ENCODE assay signal across 13 cellular contexts in genomic region chr4:186736466-186736865, GRCh38. TPM values are rescaled to one million over a fixed set of nuclear protein-coding genes. Genes with fewer than 3 reads are reported as not detected.
"Had no signal": no experiment of that assay in that cellular context is flagged by ENCODE, and none has a peak within 500 bp of the region (broad histone marks: within the 10 kb centered on the region; RNA-seq: fewer than 3 reads in every experiment).

No MANE protein-coding gene starts in this region.

- H3K27ac Mint-ChIP-seq: dendritic cell treated with granulocyte-macrophage colony-stimulating factor and Interleukin-4, amounts not matched to agents 40 ng/mL and 50 ng/mL, for 4 days; effector memory CD8-positive, alpha-beta T cell; mesothelial cell of epicardium; natural killer cell had no signal

- H3K27ac ChIP-seq: hepatocyte, right atrium auricular region, sigmoid colon, skin epidermis had no signal

- H3K4me3 Mint-ChIP-seq: dendritic cell treated with granulocyte-macrophage colony-stimulating factor and Interleukin-4, amounts not matched to agents 40 ng/mL and 50 ng/mL, for 4 days; effector memory CD8-positive, alpha-beta T cell; mesothelial cell of epicardium; natural killer cell; neural crest cell had no signal

- H3K27me3 Mint-ChIP-seq: dendritic cell treated with granulocyte-macrophage colony-stimulating factor and Interleukin-4, amounts not matched to agents 40 ng/mL and 50 ng/mL, for 4 days; effector memory CD8-positive, alpha-beta T cell had no signal

- H3K9me3 ChIP-seq: right atrium auricular region, sigmoid colon had no signal

- H3K9me3 Mint-ChIP-seq: dendritic cell treated with granulocyte-macrophage colony-stimulating factor and Interleukin-4, amounts not matched to agents 40 ng/mL and 50 ng/mL, for 4 days; neural crest cell had no signal

- H3K4me1 Mint-ChIP-seq: natural killer cell had no signal

- H2AFZ ChIP-seq: hepatocyte had no signal

- H3K79me2 ChIP-seq: hepatocyte had no signal

- H3K4me1 ChIP-seq: right atrium auricular region, sigmoid colon had no signal

- ATAC-seq: effector memory CD8-positive, alpha-beta T cell; natural killer cell had no signal

- H3K27me3 ChIP-seq: hepatocyte, right atrium auricular region, sigmoid colon had no signal

- DNase-seq: effector memory CD8-positive, alpha-beta T cell; foreskin melanocyte; natural killer cell; posterior cingulate gyrus; sigmoid colon; stimulated activated CD4-positive, alpha-beta T cell treated with anti-CD3 and anti-CD28 coated beads, Interleukin-12 subunit alpha, Interleukin-12 subunit beta, amount 100 ng/mL, for 4 hours; stimulated activated naive CD4-positive, alpha-beta T cell treated with Interleukin-2 at 50 U/mL for 16 hours had no signal

- H3K4me3 ChIP-seq: hepatocyte, right atrium auricular region, sigmoid colon, skin epidermis had no signal

- H3K4me2 ChIP-seq: hepatocyte had no signal

- H3K36me3 Mint-ChIP-seq: mesothelial cell of epicardium, natural killer cell had no signal

- H3K36me3 ChIP-seq: right atrium auricular region, sigmoid colon had no signal

RNA-seq across cellular contexts. Expression of gene FAT1, which starts 12.8 kb away (rescaled TPM):
- total RNA-seq: natural killer cell had no signal
